1 cellular context compared by ENCODE assay signal in genomic region chr13:48749699-48750473, GRCh38.
TF ChIP-seq lines count a peak whose summit lies in the region.

No MANE protein-coding gene starts in this region.

TF ChIP-seq in HepG2, 621 proteins besides CTCF, POLR2A, EP300 and RAD21 (continued from another document):
- TF ChIP-seq SNAPC4 (CRISPR knock-in tag; IDR thresholded peaks at IDR 0.05) = no peak
- TF ChIP-seq SP140L (CRISPR knock-in tag; IDR thresholded peaks at IDR 0.05; ENCODE audit: borderline replicate concordance) = no peak
- TF ChIP-seq, protein P1, sequence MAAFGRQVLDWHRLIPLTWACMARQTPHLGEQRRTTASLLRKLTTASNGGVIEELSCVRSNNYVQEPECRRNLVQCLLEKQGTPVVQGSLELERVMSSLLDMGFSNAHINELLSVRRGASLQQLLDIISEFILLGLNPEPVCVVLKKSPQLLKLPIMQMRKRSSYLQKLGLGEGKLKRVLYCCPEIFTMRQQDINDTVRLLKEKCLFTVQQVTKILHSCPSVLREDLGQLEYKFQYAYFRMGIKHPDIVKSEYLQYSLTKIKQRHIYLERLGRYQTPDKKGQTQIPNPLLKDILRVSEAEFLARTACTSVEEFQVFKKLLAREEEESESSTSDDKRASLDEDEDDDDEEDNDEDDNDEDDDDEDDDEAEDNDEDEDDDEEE (CRISPR knock-in tag; IDR thresholded peaks at IDR 0.05) = no peak
- TF ChIP-seq ZNF205 (CRISPR knock-in tag; IDR thresholded peaks at IDR 0.05) = no peak
- TF ChIP-seq NR2F6 (IDR thresholded peaks at IDR 0.05) = peak; percentile 69
- TF ChIP-seq NR2F6 (CRISPR knock-in tag; IDR thresholded peaks at IDR 0.05) = peak; percentile 38; the same call in 1 of the 2 replicates
- TF ChIP-seq PAX8 (CRISPR knock-in tag; IDR thresholded peaks at IDR 0.05; ENCODE audit: borderline replicate concordance) = no peak
- TF ChIP-seq SNRNP70 (IDR thresholded peaks at IDR 0.05; ENCODE audit: low read depth, low read length) = no peak
- TF ChIP-seq ETV5 (CRISPR knock-in tag; IDR thresholded peaks at IDR 0.05; ENCODE audit: borderline replicate concordance) = no peak
- no peak for TF ChIP-seq RARG (CRISPR knock-in tag; IDR thresholded peaks at IDR 0.05; ENCODE audit: low read depth)
- TF ChIP-seq SCMH1 (CRISPR knock-in tag; IDR thresholded peaks at IDR 0.05; ENCODE audit: borderline replicate concordance) = no peak
- TF ChIP-seq FOXJ3 (CRISPR knock-in tag; IDR thresholded peaks at IDR 0.05; ENCODE audit: borderline replicate concordance) = no peak
- TF ChIP-seq, protein P2, sequence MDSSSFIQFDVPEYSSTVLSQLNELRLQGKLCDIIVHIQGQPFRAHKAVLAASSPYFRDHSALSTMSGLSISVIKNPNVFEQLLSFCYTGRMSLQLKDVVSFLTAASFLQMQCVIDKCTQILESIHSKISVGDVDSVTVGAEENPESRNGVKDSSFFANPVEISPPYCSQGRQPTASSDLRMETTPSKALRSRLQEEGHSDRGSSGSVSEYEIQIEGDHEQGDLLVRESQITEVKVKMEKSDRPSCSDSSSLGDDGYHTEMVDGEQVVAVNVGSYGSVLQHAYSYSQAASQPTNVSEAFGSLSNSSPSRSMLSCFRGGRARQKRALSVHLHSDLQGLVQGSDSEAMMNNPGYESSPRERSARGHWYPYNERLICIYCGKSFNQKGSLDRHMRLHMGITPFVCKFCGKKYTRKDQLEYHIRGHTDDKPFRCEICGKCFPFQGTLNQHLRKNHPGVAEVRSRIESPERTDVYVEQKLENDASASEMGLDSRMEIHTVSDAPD (CRISPR knock-in tag; IDR thresholded peaks at IDR 0.05) = no peak
- no peak for TF ChIP-seq ZFY (CRISPR knock-in tag; IDR thresholded peaks at IDR 0.05)
- TF ChIP-seq RORA (CRISPR knock-in tag; IDR thresholded peaks at IDR 0.05) = 0 out of 2 replicates have a peak, but pooled peaks have one; percentile 41
- TF ChIP-seq, protein P3, sequence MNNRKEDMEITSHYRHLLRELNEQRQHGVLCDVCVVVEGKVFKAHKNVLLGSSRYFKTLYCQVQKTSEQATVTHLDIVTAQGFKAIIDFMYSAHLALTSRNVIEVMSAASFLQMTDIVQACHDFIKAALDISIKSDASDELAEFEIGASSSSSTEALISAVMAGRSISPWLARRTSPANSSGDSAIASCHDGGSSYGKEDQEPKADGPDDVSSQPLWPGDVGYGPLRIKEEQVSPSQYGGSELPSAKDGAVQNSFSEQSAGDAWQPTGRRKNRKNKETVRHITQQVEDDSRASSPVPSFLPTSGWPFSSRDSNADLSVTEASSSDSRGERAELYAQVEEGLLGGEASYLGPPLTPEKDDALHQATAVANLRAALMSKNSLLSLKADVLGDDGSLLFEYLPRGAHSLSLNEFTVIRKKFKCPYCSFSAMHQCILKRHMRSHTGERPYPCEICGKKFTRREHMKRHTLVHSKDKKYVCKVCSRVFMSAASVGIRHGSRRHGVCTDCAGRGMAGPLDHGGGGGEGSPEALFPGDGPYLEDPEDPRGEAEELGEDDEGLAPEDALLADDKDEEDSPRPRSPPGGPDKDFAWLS (CRISPR knock-in tag; IDR thresholded peaks at IDR 0.05; ENCODE audit: borderline replicate concordance) = no peak
- TF ChIP-seq ZNF891 (CRISPR knock-in tag; IDR thresholded peaks at IDR 0.05) = no peak
- TF ChIP-seq ZNF678 (CRISPR knock-in tag; IDR thresholded peaks at IDR 0.05) = no peak
- TF ChIP-seq GLMP (CRISPR knock-in tag; IDR thresholded peaks at IDR 0.05; ENCODE audit: borderline replicate concordance) = no peak
- no peak for TF ChIP-seq MAZ (IDR thresholded peaks at IDR 0.05; ENCODE audit: borderline replicate concordance, low read depth, low read length)
- no peak for TF ChIP-seq MAZ (CRISPR knock-in tag; IDR thresholded peaks at IDR 0.05; ENCODE audit: low read depth)
- 0 out of 2 replicates have a peak, but pooled peaks have one; percentile 49 for TF ChIP-seq CEBPB (IDR thresholded peaks at IDR 0.05; ENCODE audit: borderline replicate concordance, low read depth, low read length)
- TF ChIP-seq, protein P4, sequence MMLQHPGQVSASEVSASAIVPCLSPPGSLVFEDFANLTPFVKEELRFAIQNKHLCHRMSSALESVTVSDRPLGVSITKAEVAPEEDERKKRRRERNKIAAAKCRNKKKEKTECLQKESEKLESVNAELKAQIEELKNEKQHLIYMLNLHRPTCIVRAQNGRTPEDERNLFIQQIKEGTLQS (CRISPR knock-in tag; IDR thresholded peaks at IDR 0.05) = peak; percentile 44; the same call in 1 of the 2 replicates
- no peak for TF ChIP-seq SIN3A (IDR thresholded peaks at IDR 0.05; ENCODE audit: borderline replicate concordance, low read depth, low read length)
- no peak for TF ChIP-seq HES4 (CRISPR knock-in tag; IDR thresholded peaks at IDR 0.05; ENCODE audit: borderline replicate concordance)
- no peak for TF ChIP-seq ZNF562 (CRISPR knock-in tag; IDR thresholded peaks at IDR 0.05; ENCODE audit: borderline replicate concordance)
- no peak for TF ChIP-seq ZNF878 (CRISPR knock-in tag; IDR thresholded peaks at IDR 0.05)
- no peak for TF ChIP-seq SP2 (CRISPR knock-in tag; IDR thresholded peaks at IDR 0.05)
- no peak for TF ChIP-seq ZNF704 (CRISPR knock-in tag; IDR thresholded peaks at IDR 0.05; ENCODE audit: borderline replicate concordance)
- TF ChIP-seq ZBTB3 (CRISPR knock-in tag; IDR thresholded peaks at IDR 0.05; ENCODE audit: borderline replicate concordance, low read depth) = no peak
- TF ChIP-seq ZNF160 (CRISPR knock-in tag; IDR thresholded peaks at IDR 0.05) = no peak
- TF ChIP-seq CENPX (CRISPR knock-in tag; IDR thresholded peaks at IDR 0.05) = no peak
- TF ChIP-seq HOMEZ (CRISPR knock-in tag; IDR thresholded peaks at IDR 0.05; ENCODE audit: low read depth) = peak; percentile 38; the same call in 1 of the 2 replicates
